Comparison of ENCODE assay signal across 24 cellular contexts in genomic region chr1:216832192-216832591, GRCh38.
"Had no signal": no experiment of that assay in that cellular context is flagged by ENCODE, and none has a peak within 500 bp of the region (broad histone marks: within the 10 kb centered on the region; RNA-seq: fewer than 3 reads in every experiment).

No MANE protein-coding gene starts in this region.

- H3K9me3 ChIP-seq: adrenal gland had no signal

- H3K27me3 Mint-ChIP-seq: activated CD8-positive, alpha-beta T cell treated with anti-CD3 and anti-CD28 coated beads for 36 hours; activated naive CD8-positive, alpha-beta T cell treated with anti-CD3 and anti-CD28 coated beads, Interleukin-2, amount 10 ng/mL, durations not matched to agents 7 days and 5 days had no signal

- H3K27ac Mint-ChIP-seq: activated CD8-positive, alpha-beta T cell treated with anti-CD3 and anti-CD28 coated beads for 36 hours; activated naive CD8-positive, alpha-beta T cell treated with anti-CD3 and anti-CD28 coated beads, Interleukin-2, amount 10 ng/mL, durations not matched to agents 7 days and 5 days; activated T-cell treated with anti-CD3 and anti-CD28 coated beads, Interleukin-2, amount 50 U/mL, for 72 hours; activated T-helper 2 cell treated with anti-CD3 and anti-CD28 coated beads, Interferon-gamma antibody, Interleukin-2, Interleukin-4, amounts not matched to agents 10 μg/mL and 5 μg/mL and 100 μg/mL, durations not matched to agents 14 hours and 24 hours and 36 hours had no signal

- H3K4me3 ChIP-seq: adrenal gland, SK-N-MC had no signal

- H3K36me3 Mint-ChIP-seq: activated naive CD8-positive, alpha-beta T cell treated with anti-CD3 and anti-CD28 coated beads, Interleukin-2, amount 10 ng/mL, durations not matched to agents 7 days and 5 days had no signal

- H3K4me1 Mint-ChIP-seq: activated naive CD8-positive, alpha-beta T cell treated with anti-CD3 and anti-CD28 coated beads, Interleukin-2, amount 10 ng/mL, durations not matched to agents 7 days and 5 days had no signal

- DNase-seq: activated CD4-positive, alpha-beta T cell treated with anti-CD3 and anti-CD28 coated beads for 4 hours; activated CD8-positive, alpha-beta memory T cell treated with anti-CD3 and anti-CD28 coated beads, Interleukin-2, amount 50 U/mL, for 4 hours; activated CD8-positive, alpha-beta T cell treated with anti-CD3 and anti-CD28 coated beads for 36 hours; activated gamma-delta T cell treated with Interleukin-2 at 50 U/mL for 16 hours; activated naive CD4-positive, alpha-beta T cell treated with anti-CD3 and anti-CD28 coated beads, Interleukin-2, amount 50 U/mL, for 16 hours; activated naive CD8-positive, alpha-beta T cell treated with anti-CD3 and anti-CD28 coated beads, Interleukin-2, amount 10 ng/mL, durations not matched to agents 7 days and 5 days; activated T-cell treated with anti-CD3 and anti-CD28 coated beads, Interleukin-2, amount 50 U/mL, for 72 hours; adrenal gland; anterior cingulate cortex; caudate nucleus; IMR-90; KBM-7; NCI-H1092; NCI-H1417; NCI-H1930; NCI-H2171; NCI-H2227 treated with DMSO at 0.1 percent for 48 hours; NCI-H446 treated with DMSO at 0.1 percent for 48 hours; NCI-H524 treated with DMSO at 0.1 percent for 48 hours; NCI-H774; SHP77; T-helper 1 cell had no signal

- H3K36me3 ChIP-seq: adrenal gland had no signal

- H3K27me3 ChIP-seq: adrenal gland had no signal

- H3K27ac ChIP-seq: adrenal gland, SK-N-MC had no signal

- H3K4me3 Mint-ChIP-seq: activated CD8-positive, alpha-beta T cell treated with anti-CD3 and anti-CD28 coated beads for 36 hours; activated naive CD8-positive, alpha-beta T cell treated with anti-CD3 and anti-CD28 coated beads, Interleukin-2, amount 10 ng/mL, durations not matched to agents 7 days and 5 days; activated T-cell treated with anti-CD3 and anti-CD28 coated beads, Interleukin-2, amount 50 U/mL, for 72 hours had no signal

- H3K4me1 ChIP-seq: adrenal gland had no signal
